Comparison of ENCODE assay signal across 1 cellular context in the genomic region with DNA sequence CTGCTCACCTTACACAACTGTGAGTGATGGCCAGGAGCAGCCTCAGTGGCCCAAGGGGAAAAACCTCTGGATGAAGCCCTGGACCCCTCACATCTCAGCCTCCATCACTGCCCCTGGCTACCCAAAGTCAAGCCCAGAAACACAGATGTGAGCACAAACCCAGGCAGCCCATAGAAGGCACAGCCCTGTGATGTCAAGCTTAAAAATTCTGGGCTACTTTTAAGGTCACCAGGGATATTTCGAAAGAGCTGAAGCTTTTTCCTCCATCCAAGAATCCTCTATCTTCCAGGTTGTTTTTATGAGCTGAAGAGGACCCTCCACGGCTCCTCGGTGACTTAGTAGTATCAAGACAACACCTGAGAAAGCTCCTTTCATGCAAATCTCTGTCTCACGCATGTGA.
A peak's percentile ranks its signal among the peaks of the same experiment; 100 is the strongest.
TF ChIP-seq lines count a peak whose summit lies in the region.

No MANE protein-coding gene starts in this region.

TF ChIP-seq in K562, 482 proteins besides CTCF, POLR2A, EP300 and RAD21:
- TF ChIP-seq CEBPB (tag; IDR thresholded peaks at IDR 0.05), result peak; percentile 38; the same call in 1 of the 2 replicates
- TF ChIP-seq, protein P1, sequence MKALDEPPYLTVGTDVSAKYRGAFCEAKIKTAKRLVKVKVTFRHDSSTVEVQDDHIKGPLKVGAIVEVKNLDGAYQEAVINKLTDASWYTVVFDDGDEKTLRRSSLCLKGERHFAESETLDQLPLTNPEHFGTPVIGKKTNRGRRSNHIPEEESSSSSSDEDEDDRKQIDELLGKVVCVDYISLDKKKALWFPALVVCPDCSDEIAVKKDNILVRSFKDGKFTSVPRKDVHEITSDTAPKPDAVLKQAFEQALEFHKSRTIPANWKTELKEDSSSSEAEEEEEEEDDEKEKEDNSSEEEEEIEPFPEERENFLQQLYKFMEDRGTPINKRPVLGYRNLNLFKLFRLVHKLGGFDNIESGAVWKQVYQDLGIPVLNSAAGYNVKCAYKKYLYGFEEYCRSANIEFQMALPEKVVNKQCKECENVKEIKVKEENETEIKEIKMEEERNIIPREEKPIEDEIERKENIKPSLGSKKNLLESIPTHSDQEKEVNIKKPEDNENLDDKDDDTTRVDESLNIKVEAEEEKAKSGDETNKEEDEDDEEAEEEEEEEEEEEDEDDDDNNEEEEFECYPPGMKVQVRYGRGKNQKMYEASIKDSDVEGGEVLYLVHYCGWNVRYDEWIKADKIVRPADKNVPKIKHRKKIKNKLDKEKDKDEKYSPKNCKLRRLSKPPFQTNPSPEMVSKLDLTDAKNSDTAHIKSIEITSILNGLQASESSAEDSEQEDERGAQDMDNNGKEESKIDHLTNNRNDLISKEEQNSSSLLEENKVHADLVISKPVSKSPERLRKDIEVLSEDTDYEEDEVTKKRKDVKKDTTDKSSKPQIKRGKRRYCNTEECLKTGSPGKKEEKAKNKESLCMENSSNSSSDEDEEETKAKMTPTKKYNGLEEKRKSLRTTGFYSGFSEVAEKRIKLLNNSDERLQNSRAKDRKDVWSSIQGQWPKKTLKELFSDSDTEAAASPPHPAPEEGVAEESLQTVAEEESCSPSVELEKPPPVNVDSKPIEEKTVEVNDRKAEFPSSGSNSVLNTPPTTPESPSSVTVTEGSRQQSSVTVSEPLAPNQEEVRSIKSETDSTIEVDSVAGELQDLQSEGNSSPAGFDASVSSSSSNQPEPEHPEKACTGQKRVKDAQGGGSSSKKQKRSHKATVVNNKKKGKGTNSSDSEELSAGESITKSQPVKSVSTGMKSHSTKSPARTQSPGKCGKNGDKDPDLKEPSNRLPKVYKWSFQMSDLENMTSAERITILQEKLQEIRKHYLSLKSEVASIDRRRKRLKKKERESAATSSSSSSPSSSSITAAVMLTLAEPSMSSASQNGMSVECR (CRISPR knock-in tag; IDR thresholded peaks at IDR 0.05), result no peak
